In genomic region chr4:38650133-38650532, GRCh38 we compare ENCODE assay signal across 36 cellular contexts.
"Had no signal": no experiment of that assay in that cellular context is flagged by ENCODE, and none has a peak within 500 bp of the region (broad histone marks: within the 10 kb centered on the region; RNA-seq: fewer than 3 reads in every experiment).

No MANE protein-coding gene starts in this region.

- H3K27me3 Mint-ChIP-seq: activated naive CD8-positive, alpha-beta T cell treated with anti-CD3 and anti-CD28 coated beads for 36 hours had no signal

- H3K27me3 ChIP-seq: brain microvascular endothelial cell, Peyer's patch had no signal

- H3K27ac ChIP-seq: brain microvascular endothelial cell, Peyer's patch had no signal

- H3K9me3 ChIP-seq: Peyer's patch had no signal

- H3K36me3 Mint-ChIP-seq: activated CD8-positive, alpha-beta memory T cell treated with anti-CD3 and anti-CD28 coated beads, Interleukin-2, amount 10 ng/mL, durations not matched to agents 7 days and 5 days; activated naive CD8-positive, alpha-beta T cell treated with anti-CD3 and anti-CD28 coated beads for 36 hours had no signal

- H3K4me3 ChIP-seq: Peyer's patch had no signal

- H3K27ac Mint-ChIP-seq: activated CD4-positive, alpha-beta memory T cell treated with anti-CD3 and anti-CD28 coated beads, Interleukin-2, amount 10 ng/mL, durations not matched to agents 7 days and 5 days; activated CD8-positive, alpha-beta memory T cell treated with anti-CD3 and anti-CD28 coated beads, Interleukin-2, amount 10 ng/mL, durations not matched to agents 7 days and 5 days; activated naive CD8-positive, alpha-beta T cell treated with anti-CD3 and anti-CD28 coated beads for 36 hours had no signal

- ATAC-seq: activated CD8-positive, alpha-beta memory T cell treated with anti-CD3 and anti-CD28 coated beads, Interleukin-2, amount 10 ng/mL, durations not matched to agents 7 days and 5 days; PC-3; Right ventricle myocardium inferior; SK-N-SH treated with all-trans-retinoic acid at 6 μM for 48 hours had no signal

- H3K36me3 ChIP-seq: brain microvascular endothelial cell, Peyer's patch had no signal

- H3K4me3 Mint-ChIP-seq: activated CD4-positive, alpha-beta memory T cell treated with anti-CD3 and anti-CD28 coated beads, Interleukin-2, amount 10 ng/mL, durations not matched to agents 7 days and 5 days; activated CD8-positive, alpha-beta memory T cell treated with anti-CD3 and anti-CD28 coated beads, Interleukin-2, amount 10 ng/mL, durations not matched to agents 7 days and 5 days; activated naive CD8-positive, alpha-beta T cell treated with anti-CD3 and anti-CD28 coated beads for 36 hours had no signal

- H3K9me3 Mint-ChIP-seq: activated CD4-positive, alpha-beta memory T cell treated with anti-CD3 and anti-CD28 coated beads, Interleukin-2, amount 10 ng/mL, durations not matched to agents 7 days and 5 days; activated naive CD8-positive, alpha-beta T cell treated with anti-CD3 and anti-CD28 coated beads for 36 hours had no signal

- DNase-seq: activated CD4-positive, alpha-beta memory T cell treated with anti-CD3 and anti-CD28 coated beads, Interleukin-2, amount 10 ng/mL, durations not matched to agents 7 days and 5 days; activated CD4-positive, alpha-beta T cell treated with anti-CD3 and anti-CD28 coated beads for 1 hour; activated CD4-positive, alpha-beta T cell treated with anti-CD3 and anti-CD28 coated beads for 48 hours; activated CD4-positive, CD25-positive, alpha-beta regulatory T cell; activated CD8-positive, alpha-beta memory T cell treated with anti-CD3 and anti-CD28 coated beads for 24 hours; activated CD8-positive, alpha-beta memory T cell treated with anti-CD3 and anti-CD28 coated beads, Interleukin-2, amount 10 ng/mL, durations not matched to agents 7 days and 5 days; activated CD8-positive, alpha-beta memory T cell treated with anti-CD3 and anti-CD28 coated beads, Interleukin-2, amount 50 U/mL, for 48 hours; activated effector memory CD4-positive, alpha-beta T cell treated with Interleukin-2 at 50 U/mL for 16 hours; activated naive CD4-positive, alpha-beta T cell treated with anti-CD3 and anti-CD28 coated beads, Interleukin-2, amount 50 U/mL, for 16 hours; activated naive CD8-positive, alpha-beta T cell treated with anti-CD3 and anti-CD28 coated beads for 36 hours; activated T-cell treated with anti-CD3 and anti-CD28 coated beads, Interleukin-2, amount 50 U/mL, for 48 hours; amniotic stem cell; aorta; brain microvascular endothelial cell; central memory CD4-positive, alpha-beta T cell; Kasumi-1; NCI-H1092 treated with DMSO at 0.1 percent for 48 hours; NCI-H1417; NCI-H146; NCI-H187; NCI-H2029 treated with DMSO at 0.1 percent for 48 hours; NCI-H2107; NCI-H2171; NCI-H510A; NCI-H526; NCI-H748 treated with DMSO at 0.1 percent for 48 hours; NK-92 treated with Interleukin-12 subunit alpha and Interleukin-12 subunit beta, amount 100 ng/mL, for 24 hours; PC-3; Peyer's patch; RPMI8226; SIG-M5; SW 1271; T-helper 1 cell; T-helper 2 cell had no signal
